Comparison of ENCODE assay signal across 17 cellular contexts in the genomic region with DNA sequence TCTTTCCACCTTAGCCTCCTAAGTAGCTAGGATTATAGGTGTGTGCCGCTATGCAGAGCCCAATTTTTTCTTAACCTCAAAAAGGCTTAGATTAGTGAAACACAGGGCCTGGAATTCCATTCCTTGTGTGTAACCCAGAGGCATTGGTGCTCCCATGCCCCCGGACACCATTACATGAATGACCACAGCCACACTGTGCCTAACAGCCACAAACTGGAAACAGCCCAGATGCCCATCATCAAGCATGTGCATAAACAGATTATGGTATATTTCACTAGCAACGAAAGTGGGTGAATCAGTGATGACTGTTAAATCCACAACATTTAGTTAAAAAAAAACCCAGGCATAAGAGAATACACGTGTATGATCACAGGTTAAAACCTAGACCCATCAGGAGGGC. TPM values are rescaled to one million over a fixed set of nuclear protein-coding genes. Genes with fewer than 3 reads are reported as not detected.
DNase-seq lines count a peak whose midpoint lies in the region; ATAC-seq and TF ChIP-seq lines count a peak whose summit lies in the region.
"Had no signal": no experiment of that assay in that cellular context is flagged by ENCODE, and none has a peak within 500 bp of the region (broad histone marks: within the 10 kb centered on the region; RNA-seq: fewer than 3 reads in every experiment).

No MANE protein-coding gene starts in this region.

- peaks cover 6% of the 10 kb centered on the region for H3K4me1 Mint-ChIP-seq in MCF 10A (ENCODE audit: insufficient read depth, unreplicated experiment)

- H3K9me3 Mint-ChIP-seq in MCF 10A (ENCODE audit: unreplicated experiment): no peaks in the 10 kb centered on the region

- no peaks in the 10 kb centered on the region for H3K9me3 ChIP-seq in mammary epithelial cell (replicated peaks; ENCODE audit: insufficient read depth, low read length)
- H3K9me3 ChIP-seq in PC-3 (ENCODE audit: low read length): no peaks in the 10 kb centered on the region
- no peaks in the 10 kb centered on the region for H3K9me3 ChIP-seq in MM.1S (replicated peaks; ENCODE audit: insufficient read depth, low read length)

- no peak overlapping the region for H3K9ac ChIP-seq in mammary epithelial cell (ENCODE audit: insufficient read depth, low read length)
- no peak overlapping the region for H3K9ac ChIP-seq in PC-3 (ENCODE audit: low read length)
- no peak overlapping the region for H3K9ac ChIP-seq in MM.1S (ENCODE audit: low read length)

- no peak overlapping the region for H3K4me3 ChIP-seq in mammary epithelial cell (replicated peaks in 1 of 3; ENCODE audit: insufficient read depth in 1 of 3, low read depth in 2 of 3, low read length in 3 of 3)
- no peak overlapping the region for H3K4me3 ChIP-seq in PC-3 (ENCODE audit: low read length)
- no peak overlapping the region for H3K4me3 ChIP-seq in MM.1S (ENCODE audit: low read length)

- no peak overlapping the region for H3K27ac Mint-ChIP-seq in MCF 10A (ENCODE audit: low read depth, unreplicated experiment)

- H2AFZ ChIP-seq in mammary epithelial cell (ENCODE audit: low read depth, low read length) (no peak overlapping the region), PC-3 (ENCODE audit: low read length) (no peak overlapping the region), MM.1S (ENCODE audit: low read length) (no peak overlapping the region)

- dilution Hi-C loops in mammary epithelial cell (cut with HindIII; ENCODE audit: low sequenced_read_pairs): no loop called here

- TF ChIP-seq CTCF in mammary epithelial cell (conservative IDR thresholded peaks at IDR 0.05 in 1 of 2, IDR thresholded peaks at IDR 0.05 in 1 of 2; ENCODE audit: extremely low read depth in 1 of 2, insufficient read depth in 1 of 2, low read depth in 1 of 2, low read length in 2 of 2) (no peak), MCF 10A (IDR thresholded peaks at IDR 0.05; ENCODE audit: unreplicated experiment) (no peak), PC-3 (conservative IDR thresholded peaks at IDR 0.05; ENCODE audit: low read depth, low read length) (no peak), MM.1S (IDR thresholded peaks at IDR 0.05; ENCODE audit: low read length) (no peak)

- no peaks in the 10 kb centered on the region for H3K27me3 Mint-ChIP-seq in MCF 10A (ENCODE audit: insufficient read depth, unreplicated experiment)

- DNase-seq in mammary epithelial cell (peak; percentile 39), MCF 10A (ENCODE audit: unreplicated experiment) (no peak), PC-3 (peak; percentile 46), glomerular visceral epithelial cell (ENCODE audit: extremely low spot score) (peak; percentile 72), MM.1S (no peak), NCI-H2171 treated with DMSO at 0.1 percent for 48 hours (lab: John Stamatoyannopoulos, UW) (no peak)
- DNase-seq in stimulated activated CD4-positive, alpha-beta T cell treated with anti-CD3 and anti-CD28 coated beads, Interleukin-4, amount 100 ng/mL, for 4 hours: no peak
- DNase-seq: GDM1; NCI-H1048; NCI-H146; NCI-H2081 treated with DMSO at 0.1 percent for 48 hours; NCI-H226; NCI-H526; NK-92 treated with Interleukin-12 subunit alpha and Interleukin-12 subunit beta, amount 100 ng/mL, for 24 hours had no signal

- H3K4me1 ChIP-seq in mammary epithelial cell (ENCODE audit: insufficient read depth, low read length) (peaks cover 25% of the 10 kb centered on the region), PC-3 (ENCODE audit: insufficient read depth, low read length) (peaks cover 17% of the 10 kb centered on the region), MM.1S (ENCODE audit: low read length) (peaks cover 6% of the 10 kb centered on the region; the same call in 1 of the 2 replicates)

- no peaks in the 10 kb centered on the region for H4K20me1 ChIP-seq in mammary epithelial cell (ENCODE audit: insufficient read depth, low read length)
- no peaks in the 10 kb centered on the region for H4K20me1 ChIP-seq in PC-3 (ENCODE audit: low read length)
- H4K20me1 ChIP-seq in MM.1S (ENCODE audit: insufficient read depth, low read length): no peaks in the 10 kb centered on the region

- intact Hi-C loops in mammary epithelial cell (cut with micrococcal nuclease) (loop anchor here (1.0 to 5.0 kb wide), 6 partner anchors 60 to 325 kb away; no protein-coding TSS in a partner anchor), MCF 10A (cut with micrococcal nuclease) (loop anchor here (1.0 to 5.0 kb wide), 2 partner anchors 63 to 275 kb away; no protein-coding TSS in a partner anchor), PC-3 (cut with micrococcal nuclease) (loop anchor here (1.0 to 10.0 kb wide), 4 partner anchors 63 to 273 kb away; no protein-coding TSS in a partner anchor)

- H3K27ac ChIP-seq in mammary epithelial cell (ENCODE audit: insufficient read depth, low read depth, low read length) (no peak overlapping the region), PC-3 (ENCODE audit: low read length) (no peak overlapping the region), MM.1S (ENCODE audit: low read length) (no peak overlapping the region)

- H3F3A ChIP-seq in PC-3 (ENCODE audit: low read length, unreplicated experiment) (no peaks in the 10 kb centered on the region), MM.1S (ENCODE audit: insufficient read depth, low read length) (no peaks in the 10 kb centered on the region)

- in situ Hi-C loops in mammary epithelial cell (cut with MboI; ENCODE audit: low sequenced_read_pairs in 2 of 2): loop anchor here in 1 of 2 donors (5.0 kb wide), 1 partner anchor 65 kb away; no protein-coding TSS in a partner anchor

- POLR2A ChIA-PET in MCF 10A (lab: Yijun Ruan, JAX): no interaction called here
- POLR2A ChIA-PET in PC-3 (lab: Charles Lee; ENCODE audit: unreplicated experiment): no interaction called here

- WGBS in mammary epithelial cell (ENCODE audit: low coverage, missing lambda C conversion rate): 73% methylated on average over 4 of the region's 4 CpGs

- no peak overlapping the region for H3K4me3 Mint-ChIP-seq in MCF 10A (ENCODE audit: unreplicated experiment)

- no peaks in the 10 kb centered on the region for H3K27me3 ChIP-seq in mammary epithelial cell (ENCODE audit: insufficient read depth, low read length)
- H3K27me3 ChIP-seq in PC-3 (ENCODE audit: low read length): no peaks in the 10 kb centered on the region
- no peaks in the 10 kb centered on the region for H3K27me3 ChIP-seq in MM.1S (replicated peaks; ENCODE audit: insufficient read depth, low read length)

- H3K9me2 ChIP-seq in PC-3 (replicated peaks; ENCODE audit: low read length): no peaks in the 10 kb centered on the region
- H3K9me2 ChIP-seq in MM.1S (replicated peaks; ENCODE audit: insufficient read depth, low read length): no peaks in the 10 kb centered on the region

- no peaks in the 10 kb centered on the region for H3K79me2 ChIP-seq in mammary epithelial cell (ENCODE audit: insufficient read depth, low read length)
- no peaks in the 10 kb centered on the region for H3K79me2 ChIP-seq in PC-3 (ENCODE audit: low read length)
- H3K79me2 ChIP-seq in MM.1S (ENCODE audit: low read length): no peaks in the 10 kb centered on the region

- H3K36me3 Mint-ChIP-seq in MCF 10A (ENCODE audit: insufficient read depth, unreplicated experiment): no peaks in the 10 kb centered on the region

- CTCF ChIA-PET in mammary epithelial cell (lab: Charles Lee; ENCODE audit: low non-redundant PET) (no interaction called here), MCF 10A (lab: Yijun Ruan, JAX) (interaction anchor here (0.6 to 5.3 kb wide), 10 partner anchors 12 to 265 kb away, joined by 3 to 47 read pairs (median 3); no protein-coding TSS in a partner anchor), PC-3 (lab: Charles Lee) (interaction anchor here (0.9 kb wide), 1 partner anchor 73 kb away, joined by 5 read pairs; no protein-coding TSS in a partner anchor)

- H3K36me3 ChIP-seq in mammary epithelial cell (ENCODE audit: insufficient read depth, low read length) (no peaks in the 10 kb centered on the region), PC-3 (ENCODE audit: low read depth, low read length) (no peaks in the 10 kb centered on the region), MM.1S (replicated peaks; ENCODE audit: insufficient read depth, low read length) (no peaks in the 10 kb centered on the region)

- ATAC-seq in PC-3 (0 out of 2 replicates have a peak, but pooled peaks have one; percentile 14), GM18520 (IDR thresholded peaks at IDR 0.05; ENCODE audit: unreplicated experiment) (no peak)

- H3K4me2 ChIP-seq in mammary epithelial cell (ENCODE audit: insufficient read depth, low read depth, low read length) (no peak overlapping the region), PC-3 (ENCODE audit: low read length) (no peak overlapping the region), MM.1S (ENCODE audit: low read depth, low read length) (no peak overlapping the region)

- BruUV-seq in mammary epithelial cell (replicated peaks; lab: Mats Ljungman, UMichigan) (no TSS peak), MCF 10A (replicated peaks; lab: Mats Ljungman, UMichigan) (no TSS peak), PC-3 (replicated peaks; lab: Mats Ljungman, UMichigan) (no TSS peak)

RNA-seq across cellular contexts. Expression of a gene that starts 24.4 kb away (rescaled TPM):
- total RNA-seq in mammary epithelial cell (not detected), MCF 10A (2022) (not detected in 2 replicates), PC-3 (2014; rRNA removed) (not detected in 2 replicates)
- polyA plus RNA-seq in mammary epithelial cell: not detected
- polyA minus RNA-seq in mammary epithelial cell: not detected
- total RNA-seq: H4, SK-MEL-5 had no signal

Comparison
In these comparisons a context has a peak if more than half of its experiments do, and no peak if none do; other contexts are left out.
1. DNase-seq: peak in mammary epithelial cell (single experiment), PC-3 (single experiment) and glomerular visceral epithelial cell (single experiment); none in MCF 10A (single experiment), MM.1S (single experiment), NCI-H2171 treated with DMSO at 0.1 percent for 48 hours (single experiment) and stimulated activated CD4-positive, alpha-beta T cell treated with anti-CD3 and anti-CD28 coated beads, Interleukin-4, amount 100 ng/mL, for 4 hours (0 of 2).